ENCODE assay signal across 16 cellular contexts in the genomic region with DNA sequence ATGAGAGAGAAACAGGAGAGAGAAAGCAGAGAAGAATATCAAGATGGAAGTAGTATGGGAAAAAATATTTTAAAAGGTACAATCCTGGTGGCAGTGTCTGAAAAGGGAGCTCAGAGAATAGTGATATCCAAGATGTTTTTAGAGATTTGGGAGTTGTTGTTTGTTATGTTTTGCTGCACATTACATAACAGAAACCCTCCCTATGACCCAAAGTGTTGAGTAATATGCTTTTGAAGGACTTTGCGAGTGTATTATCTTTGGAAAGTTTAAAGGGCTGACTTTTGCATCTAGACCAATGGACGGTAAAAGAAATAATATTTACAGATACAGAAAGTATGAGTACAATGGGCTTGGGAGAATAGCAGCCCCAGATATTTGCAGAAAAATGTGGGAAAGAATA.
DNase-seq lines count a peak whose midpoint lies in the region; ATAC-seq and TF ChIP-seq lines count a peak whose summit lies in the region.
"Had no signal": no experiment of that assay in that cellular context is flagged by ENCODE, and none has a peak within 500 bp of the region (broad histone marks: within the 10 kb centered on the region; RNA-seq: fewer than 3 reads in every experiment).

No MANE protein-coding gene starts in this region.

- TF ChIP-seq CTCF in cardiac muscle cell (IDR thresholded peaks at IDR 0.05; ENCODE audit: low read depth, low read length) (no peak), fibroblast of the aortic adventitia (IDR thresholded peaks at IDR 0.05; ENCODE audit: insufficient read depth, low read length) (no peak), psoas muscle (IDR thresholded peaks at IDR 0.05) (no peak), tibial nerve (IDR thresholded peaks at IDR 0.05) (no peak)

- peak in 1 of 2 donors; percentile 60 for TF ChIP-seq EP300 in tibial nerve (IDR thresholded peaks at IDR 0.05)

- H3K9me3 ChIP-seq in cardiac muscle cell (ENCODE audit: low read depth) (no peaks in the 10 kb centered on the region), psoas muscle (no peaks in the 10 kb centered on the region), tibial nerve (no peaks in the 10 kb centered on the region)
- H3K9me3 ChIP-seq: BLaER1 had no signal

- H3K4me1 ChIP-seq in cardiac muscle cell (ENCODE audit: low read depth) (peaks cover 15% of the 10 kb centered on the region), psoas muscle (peaks cover 8% of the 10 kb centered on the region), tibial nerve (peaks cover 0 to 12% (median 0%) of the 10 kb centered on the region in 4 donors)
- H3K4me1 ChIP-seq: BLaER1 had no signal

- H3K27me3 ChIP-seq in cardiac muscle cell (no peaks in the 10 kb centered on the region), psoas muscle (ENCODE audit: insufficient read depth in 3 of 3, low read length in 2 of 3) (no peaks in the 10 kb centered on the region), tibial nerve (no peaks in the 10 kb centered on the region)
- H3K27me3 ChIP-seq: BLaER1 had no signal

- no peaks in the 10 kb centered on the region for H3K36me3 ChIP-seq in cardiac muscle cell
- H3K36me3 ChIP-seq in psoas muscle (ENCODE audit: insufficient read depth in 1 of 2, low read depth in 1 of 2) = no peaks in the 10 kb centered on the region
- H3K36me3 ChIP-seq in tibial nerve = no peaks in the 10 kb centered on the region
- H3K36me3 ChIP-seq: BLaER1 had no signal

- ATAC-seq in psoas muscle = peak in 1 of 4 donors; percentile 21
- ATAC-seq in HG03469 (IDR thresholded peaks at IDR 0.05; ENCODE audit: unreplicated experiment) = no peak
- ATAC-seq: GM23338, HepG2 had no signal

- H3K27ac ChIP-seq in cardiac muscle cell (peak overlapping the region; percentile 62), psoas muscle (peak overlapping the region; percentile 66), tibial nerve (peak overlapping the region in 3 of 4 donors; percentile 41 to 71 (median 64))
- H3K27ac ChIP-seq: BLaER1 had no signal

- TF ChIP-seq POLR2A in tibial nerve (IDR thresholded peaks at IDR 0.05) = no peak

- DNase-seq in cardiac muscle cell (ENCODE audit: low read depth in 1 of 2, low spot score in 1 of 2) (no peak), cardiac septum (ENCODE audit: low spot score) (no peak), fibroblast of the aortic adventitia (ENCODE audit: low read depth) (peak; percentile 12), psoas muscle (no peak), tibial nerve (ENCODE audit: low spot score in 2 of 2) (no peak), NCI-H1436 (lab: John Stamatoyannopoulos, UW) (no peak)
- DNase-seq: 8988T; CD4-positive, alpha-beta memory T cell; DMS153; DMS79; GDM1; HCEC 1CT had no signal

- H3K4me3 ChIP-seq in cardiac muscle cell = no peak overlapping the region
- no peak overlapping the region for H3K4me3 ChIP-seq in fibroblast of the aortic adventitia (ENCODE audit: low read depth, low read length)
- no peak overlapping the region for H3K4me3 ChIP-seq in psoas muscle
- no peak overlapping the region for H3K4me3 ChIP-seq in tibial nerve
- H3K4me3 ChIP-seq: BLaER1, GM23338 had no signal

- WGBS in psoas muscle, 3 donors = 41 to 44% (median 42%) methylated on average over 2 of the region's 2 CpGs
- WGBS in tibial nerve, 2 donors = 18 to 29% methylated on average over 2 of the region's 2 CpGs

- intact Hi-C loops in cardiac septum (cut with DNase I) (loop anchor here (10.0 kb wide), 1 partner anchor 582 kb away; no protein-coding TSS in a partner anchor), psoas muscle (cut with DNase I) (no loop called here)
